Comparison of ENCODE assay signal across 1 cellular context in genomic region chr14:37590096-37590809, GRCh38.
TF ChIP-seq lines count a peak whose summit lies in the region.

No MANE protein-coding gene starts in this region.

TF ChIP-seq in H1, 55 proteins besides CTCF, POLR2A, EP300 and RAD21:
- TF ChIP-seq RFX5 (IDR thresholded peaks at IDR 0.05; ENCODE audit: borderline replicate concordance, low read depth, low read length): no peak
- no peak for TF ChIP-seq PHF8 (conservative IDR thresholded peaks at IDR 0.05; ENCODE audit: low read depth, low read length)
- TF ChIP-seq CBX8 (IDR thresholded peaks at IDR 0.05; ENCODE audit: borderline replicate concordance, low read depth, low read length): peak; percentile 85; the same call in 1 of the 2 replicates
- TF ChIP-seq BRCA1 (IDR thresholded peaks at IDR 0.05; ENCODE audit: low read depth, low read length): no peak
